ENCODE assay signal across 9 cellular contexts in the genomic region with DNA sequence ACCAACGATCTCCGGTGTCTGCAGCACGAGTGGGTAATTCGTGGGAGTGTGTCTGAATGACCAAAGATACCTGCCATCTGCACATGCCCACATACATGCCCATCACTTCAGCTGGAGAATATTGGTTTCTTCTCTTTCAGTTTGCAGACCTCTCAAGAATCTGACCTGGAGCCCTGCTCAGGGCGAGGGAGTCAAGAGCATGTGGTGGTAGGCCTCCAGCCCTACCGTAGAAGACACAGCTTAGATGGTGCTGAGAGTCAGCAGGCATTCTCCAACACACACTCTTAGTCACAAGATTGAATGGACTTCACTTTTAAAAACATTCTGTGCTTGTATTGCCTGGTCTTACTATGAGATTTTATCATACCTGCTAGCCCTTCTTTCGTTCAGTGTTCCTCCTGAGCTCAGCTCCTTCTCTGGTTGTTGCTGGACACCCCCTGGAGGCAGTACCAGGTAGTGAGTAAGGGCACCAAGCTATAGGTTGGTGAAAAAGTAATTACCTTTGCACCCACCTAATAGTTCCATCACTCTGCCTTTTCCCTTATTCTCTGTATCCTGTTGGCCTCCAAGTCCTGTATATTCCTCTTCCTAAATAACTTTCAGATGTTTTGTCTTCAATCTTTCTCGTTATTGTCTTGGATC.
DNase-seq lines count a peak whose midpoint lies in the region; ATAC-seq and TF ChIP-seq lines count a peak whose summit lies in the region.
"Had no signal": no experiment of that assay in that cellular context is flagged by ENCODE, and none has a peak within 500 bp of the region (broad histone marks: within the 10 kb centered on the region; RNA-seq: fewer than 3 reads in every experiment).

No MANE protein-coding gene starts in this region.

- TF ChIP-seq EP300 in SK-N-SH (IDR thresholded peaks at IDR 0.05; ENCODE audit: borderline replicate concordance in 1 of 2, low read depth in 1 of 2, low read length in 1 of 2), result no peak

- no peaks in the 10 kb centered on the region for H3K9me3 Mint-ChIP-seq in stimulated activated memory B cell treated with anti-CD40 and anti-IgM and Interleukin-4, amounts not matched to agents 10 μg/mL and 1 μg/mL and 100 μg/mL, for 72 hours
- H3K9me3 Mint-ChIP-seq: activated naive CD4-positive, alpha-beta T cell treated with anti-CD3 and anti-CD28 coated beads, Interleukin-2, amount 50 U/mL, for 24 hours had no signal

- H3K4me2 ChIP-seq in SK-N-SH, result no peak overlapping the region

- peak; percentile 55 for TF ChIP-seq RAD21 in SK-N-SH (IDR thresholded peaks at IDR 0.05; ENCODE audit: low read length)

- no peak for ATAC-seq in SK-N-SH treated with all-trans-retinoic acid at 6 μM for 48 hours
- ATAC-seq in stimulated activated memory B cell treated with anti-CD40 and anti-IgM and Interleukin-4, amounts not matched to agents 10 μg/mL and 1 μg/mL and 100 μg/mL, for 72 hours, result peak; percentile 27

- no peaks in the 10 kb centered on the region for H3K27me3 ChIP-seq in SK-N-SH (ENCODE audit: insufficient read depth)

- no peaks in the 10 kb centered on the region; a peak in 1 of 4 replicates for H3K4me1 ChIP-seq in SK-N-SH (ENCODE audit: control insufficient read depth in 1 of 2, insufficient read depth in 2 of 2, low read depth in 1 of 2, low read length in 1 of 2)

- H4K20me1 ChIP-seq in SK-N-SH (ENCODE audit: insufficient read depth), result no peaks in the 10 kb centered on the region

- no peaks in the 10 kb centered on the region for H3K36me3 ChIP-seq in SK-N-SH (replicated peaks in 1 of 2; ENCODE audit: control insufficient read depth in 1 of 2, insufficient read depth in 2 of 2, low read length in 1 of 2)

- POLR2A ChIA-PET in SK-N-SH (lab: Yijun Ruan, JAX), result no interaction called here

- CTCF ChIA-PET in SK-N-SH (lab: Yijun Ruan, JAX), result interaction anchor here (0.8 to 4.7 kb wide), 10 partner anchors 16 to 436 kb away, joined by 3 to 23 read pairs (median 4); no protein-coding TSS in a partner anchor

- peaks cover 10% of the 10 kb centered on the region for H3K27me3 Mint-ChIP-seq in stimulated activated memory B cell treated with anti-CD40 and anti-IgM and Interleukin-4, amounts not matched to agents 10 μg/mL and 1 μg/mL and 100 μg/mL, for 72 hours

- H3K27ac Mint-ChIP-seq in stimulated activated memory B cell treated with anti-CD40 and anti-IgM and Interleukin-4, amounts not matched to agents 10 μg/mL and 1 μg/mL and 100 μg/mL, for 72 hours, result no peak overlapping the region
- H3K27ac Mint-ChIP-seq: activated naive CD4-positive, alpha-beta T cell treated with anti-CD3 and anti-CD28 coated beads, Interleukin-2, amount 50 U/mL, for 24 hours had no signal

- DNase-seq in SK-N-SH, result peak; percentile 23
- DNase-seq in NCI-H526 (lab: John Stamatoyannopoulos, UW), result peak; percentile 34 to 54
- no peak for DNase-seq in fibroblast of mammary gland (ENCODE audit: low read depth)
- DNase-seq in AG08396 (ENCODE audit: low spot score), result no peak
- DNase-seq in NCI-H510A treated with DMSO at 0.1 percent for 48 hours (lab: John Stamatoyannopoulos, UW), result no peak
- no peak for DNase-seq in midbrain (lab: John Stamatoyannopoulos, UW)

- H3K4me3 ChIP-seq in SK-N-SH (ENCODE audit: low read depth in 2 of 2, low read length in 1 of 2) (no peak overlapping the region), fibroblast of mammary gland (ENCODE audit: control insufficient read depth, low read depth, low read length) (no peak overlapping the region)

- no peak overlapping the region for H3K9ac ChIP-seq in SK-N-SH

- H3K27ac ChIP-seq in SK-N-SH (ENCODE audit: low read depth in 2 of 2, low read length in 1 of 2), result no peak overlapping the region

- no peak overlapping the region for H2AFZ ChIP-seq in SK-N-SH (ENCODE audit: low read depth)

- WGBS in SK-N-SH (ENCODE audit: low lambda C conversion rate), result 37% methylated on average over 6 of the region's 8 CpGs

- H3K9me2 ChIP-seq in SK-N-SH, result no peaks in the 10 kb centered on the region

- no peaks in the 10 kb centered on the region for H3F3A ChIP-seq in SK-N-SH (replicated peaks; ENCODE audit: insufficient read depth)

- H3K4me1 Mint-ChIP-seq in stimulated activated memory B cell treated with anti-CD40 and anti-IgM and Interleukin-4, amounts not matched to agents 10 μg/mL and 1 μg/mL and 100 μg/mL, for 72 hours, result no peaks in the 10 kb centered on the region
- H3K4me1 Mint-ChIP-seq: activated naive CD4-positive, alpha-beta T cell treated with anti-CD3 and anti-CD28 coated beads, Interleukin-2, amount 50 U/mL, for 24 hours had no signal

- H3K9me3 ChIP-seq in SK-N-SH, result no peaks in the 10 kb centered on the region

- no peaks in the 10 kb centered on the region for H3K36me3 Mint-ChIP-seq in stimulated activated memory B cell treated with anti-CD40 and anti-IgM and Interleukin-4, amounts not matched to agents 10 μg/mL and 1 μg/mL and 100 μg/mL, for 72 hours
- H3K36me3 Mint-ChIP-seq: activated naive CD4-positive, alpha-beta T cell treated with anti-CD3 and anti-CD28 coated beads, Interleukin-2, amount 50 U/mL, for 24 hours had no signal

- TF ChIP-seq CTCF in SK-N-SH (IDR thresholded peaks at IDR 0.05), result no peak
- TF ChIP-seq CTCF in fibroblast of mammary gland (conservative IDR thresholded peaks at IDR 0.05; ENCODE audit: control insufficient read depth, insufficient read depth, low read depth, low read length), result peak; percentile 15

- H3K4me3 Mint-ChIP-seq in stimulated activated memory B cell treated with anti-CD40 and anti-IgM and Interleukin-4, amounts not matched to agents 10 μg/mL and 1 μg/mL and 100 μg/mL, for 72 hours, result no peak overlapping the region
- H3K4me3 Mint-ChIP-seq: activated naive CD4-positive, alpha-beta T cell treated with anti-CD3 and anti-CD28 coated beads, Interleukin-2, amount 50 U/mL, for 24 hours had no signal

- H3K79me2 ChIP-seq in SK-N-SH (ENCODE audit: insufficient read depth), result no peaks in the 10 kb centered on the region

TF ChIP-seq in SK-N-SH, 30 proteins besides CTCF, POLR2A, EP300 and RAD21:
- TF ChIP-seq YY1 (IDR thresholded peaks at IDR 0.05; ENCODE audit: low read depth), result no peak
- TF ChIP-seq SMC3 (IDR thresholded peaks at IDR 0.05; ENCODE audit: low read depth, low read length), result peak; percentile 23; the same call in 1 of the 2 replicates
TF ChIP-seq in SK-N-SH: peak in this region for 1.

TF ChIP-seq in SK-N-SH treated with all-trans-retinoic acid at 6 μM for 48 hours, 23 proteins besides CTCF, POLR2A, EP300 and RAD21 (continues in another document):
- TF ChIP-seq ESRRG (CRISPR knock-in tag; IDR thresholded peaks at IDR 0.05) (no peak), RARB (CRISPR knock-in tag; IDR thresholded peaks at IDR 0.05) (no peak), ZNF8 (CRISPR knock-in tag; IDR thresholded peaks at IDR 0.05) (no peak), BACH2 (CRISPR knock-in tag; IDR thresholded peaks at IDR 0.05; ENCODE audit: borderline replicate concordance) (no peak), ZNF565 (CRISPR knock-in tag; conservative IDR thresholded peaks at IDR 0.05; ENCODE audit: low read depth) (no peak), ZFP30 (CRISPR knock-in tag; IDR thresholded peaks at IDR 0.05) (no peak), ARNTL (CRISPR knock-in tag; IDR thresholded peaks at IDR 0.05; ENCODE audit: borderline replicate concordance, low read depth) (no peak), PPARA (CRISPR knock-in tag; IDR thresholded peaks at IDR 0.05; ENCODE audit: borderline replicate concordance) (no peak), TOX (CRISPR knock-in tag; IDR thresholded peaks at IDR 0.05; ENCODE audit: borderline replicate concordance) (no peak), ZC3H10 (CRISPR knock-in tag; IDR thresholded peaks at IDR 0.05) (no peak)
- TF ChIP-seq, protein P1, sequence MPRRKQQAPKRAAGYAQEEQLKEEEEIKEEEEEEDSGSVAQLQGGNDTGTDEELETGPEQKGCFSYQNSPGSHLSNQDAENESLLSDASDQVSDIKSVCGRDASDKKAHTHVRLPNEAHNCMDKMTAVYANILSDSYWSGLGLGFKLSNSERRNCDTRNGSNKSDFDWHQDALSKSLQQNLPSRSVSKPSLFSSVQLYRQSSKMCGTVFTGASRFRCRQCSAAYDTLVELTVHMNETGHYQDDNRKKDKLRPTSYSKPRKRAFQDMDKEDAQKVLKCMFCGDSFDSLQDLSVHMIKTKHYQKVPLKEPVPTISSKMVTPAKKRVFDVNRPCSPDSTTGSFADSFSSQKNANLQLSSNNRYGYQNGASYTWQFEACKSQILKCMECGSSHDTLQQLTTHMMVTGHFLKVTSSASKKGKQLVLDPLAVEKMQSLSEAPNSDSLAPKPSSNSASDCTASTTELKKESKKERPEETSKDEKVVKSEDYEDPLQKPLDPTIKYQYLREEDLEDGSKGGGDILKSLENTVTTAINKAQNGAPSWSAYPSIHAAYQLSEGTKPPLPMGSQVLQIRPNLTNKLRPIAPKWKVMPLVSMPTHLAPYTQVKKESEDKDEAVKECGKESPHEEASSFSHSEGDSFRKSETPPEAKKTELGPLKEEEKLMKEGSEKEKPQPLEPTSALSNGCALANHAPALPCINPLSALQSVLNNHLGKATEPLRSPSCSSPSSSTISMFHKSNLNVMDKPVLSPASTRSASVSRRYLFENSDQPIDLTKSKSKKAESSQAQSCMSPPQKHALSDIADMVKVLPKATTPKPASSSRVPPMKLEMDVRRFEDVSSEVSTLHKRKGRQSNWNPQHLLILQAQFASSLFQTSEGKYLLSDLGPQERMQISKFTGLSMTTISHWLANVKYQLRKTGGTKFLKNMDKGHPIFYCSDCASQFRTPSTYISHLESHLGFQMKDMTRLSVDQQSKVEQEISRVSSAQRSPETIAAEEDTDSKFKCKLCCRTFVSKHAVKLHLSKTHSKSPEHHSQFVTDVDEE (CRISPR knock-in tag; IDR thresholded peaks at IDR 0.05), result no peak
- TF ChIP-seq, protein P2, sequence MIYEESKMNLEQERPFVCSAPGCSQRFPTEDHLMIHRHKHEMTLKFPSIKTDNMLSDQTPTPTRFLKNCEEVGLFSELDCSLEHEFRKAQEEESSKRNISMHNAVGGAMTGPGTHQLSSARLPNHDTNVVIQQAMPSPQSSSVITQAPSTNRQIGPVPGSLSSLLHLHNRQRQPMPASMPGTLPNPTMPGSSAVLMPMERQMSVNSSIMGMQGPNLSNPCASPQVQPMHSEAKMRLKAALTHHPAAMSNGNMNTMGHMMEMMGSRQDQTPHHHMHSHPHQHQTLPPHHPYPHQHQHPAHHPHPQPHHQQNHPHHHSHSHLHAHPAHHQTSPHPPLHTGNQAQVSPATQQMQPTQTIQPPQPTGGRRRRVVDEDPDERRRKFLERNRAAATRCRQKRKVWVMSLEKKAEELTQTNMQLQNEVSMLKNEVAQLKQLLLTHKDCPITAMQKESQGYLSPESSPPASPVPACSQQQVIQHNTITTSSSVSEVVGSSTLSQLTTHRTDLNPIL (CRISPR knock-in tag; IDR thresholded peaks at IDR 0.05; ENCODE audit: low read depth), result no peak

Comparison
In these comparisons a context has a peak if more than half of its experiments do, and no peak if none do; other contexts are left out.
1. DNase-seq: peak in SK-N-SH (single experiment) and NCI-H526 (2 of 2); none in fibroblast of mammary gland (single experiment), AG08396 (single experiment), NCI-H510A treated with DMSO at 0.1 percent for 48 hours (single experiment) and midbrain (single experiment).